2 cellular contexts compared by ENCODE assay signal in the genomic region with DNA sequence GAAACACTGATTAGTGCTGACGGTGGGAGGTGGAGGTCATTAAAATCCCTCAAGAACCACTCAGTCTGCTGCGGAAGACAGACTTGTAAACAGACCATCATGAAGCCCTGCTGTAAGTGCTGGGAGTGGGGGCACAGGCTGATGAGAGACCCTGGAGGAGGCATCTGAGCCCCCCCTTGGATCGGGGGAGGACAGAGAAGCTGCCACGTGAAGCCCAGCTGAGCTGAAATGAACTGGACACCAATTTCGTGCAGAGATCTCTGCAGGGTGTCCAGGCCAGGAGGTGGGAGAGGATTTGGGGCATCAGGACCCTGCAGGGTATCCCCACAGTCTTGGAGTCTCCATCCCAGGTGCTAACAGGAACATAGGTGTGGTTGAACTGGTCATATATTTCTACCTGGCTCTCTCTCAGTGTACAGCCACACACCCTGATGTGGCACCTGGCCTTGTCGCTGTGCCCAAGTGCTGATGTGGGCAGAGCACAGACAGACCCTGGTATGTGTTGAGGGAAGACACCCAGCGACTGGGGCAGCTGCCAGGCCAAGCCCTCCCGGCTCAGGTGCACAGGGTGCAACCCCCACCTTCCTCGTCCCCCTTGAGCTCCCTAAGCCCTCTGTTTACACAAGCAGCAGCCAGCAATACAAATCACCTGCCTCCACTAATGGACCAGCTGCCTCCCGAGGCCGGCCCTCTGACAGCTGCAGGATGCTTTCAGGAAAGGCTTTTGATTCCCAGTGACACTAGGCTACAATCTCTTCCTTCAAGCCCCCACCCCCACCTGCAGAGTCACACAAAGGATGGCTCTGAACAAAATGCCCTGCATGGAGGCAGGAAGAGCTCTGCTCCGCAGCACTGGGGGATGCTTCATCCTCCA.
TF ChIP-seq lines count a peak whose summit lies in the region.

No MANE protein-coding gene starts in this region.

TF ChIP-seq in H1, 55 proteins besides CTCF, POLR2A, EP300 and RAD21:
- TF ChIP-seq CBX8 (IDR thresholded peaks at IDR 0.05; ENCODE audit: borderline replicate concordance, low read depth, low read length): no peak
- TF ChIP-seq CTBP2 (IDR thresholded peaks at IDR 0.05; ENCODE audit: borderline replicate concordance, insufficient read depth, insufficient read length, low read length): peak; percentile 84
- TF ChIP-seq POLR2AphosphoS5 (IDR thresholded peaks at IDR 0.05; ENCODE audit: low read depth, low read length): no peak
- TF ChIP-seq ZNF274 (IDR thresholded peaks at IDR 0.05; ENCODE audit: borderline replicate concordance, extremely low read depth, low read length): no peak
- TF ChIP-seq SIN3A (conservative IDR thresholded peaks at IDR 0.05 in 1 of 2, IDR thresholded peaks at IDR 0.05 in 1 of 2; ENCODE audit: low read depth in 1 of 2, low read length in 2 of 2): 0 out of 4 replicates have a peak, but pooled peaks of 1 of the 2 experiments have one; percentile 44
- no peak for TF ChIP-seq POU5F1 (IDR thresholded peaks at IDR 0.05; ENCODE audit: low read depth, low read length)
- no peak for TF ChIP-seq RXRA (IDR thresholded peaks at IDR 0.05; ENCODE audit: insufficient read depth, low read depth, low read length)

TF ChIP-seq in GM12891, 5 proteins besides CTCF, POLR2A, EP300 and RAD21:
- TF ChIP-seq TAF1 (IDR thresholded peaks at IDR 0.05; ENCODE audit: low read depth, low read length): no peak
- no peak for TF ChIP-seq POLR2AphosphoS5 (IDR thresholded peaks at IDR 0.05; ENCODE audit: low read depth, low read length)
- TF ChIP-seq PAX5 (IDR thresholded peaks at IDR 0.05; ENCODE audit: insufficient read depth, low read length, severe bottlenecking): no peak
- no peak for TF ChIP-seq SPI1 (IDR thresholded peaks at IDR 0.05; ENCODE audit: low read depth, low read length)
- no peak for TF ChIP-seq POU2F2 (IDR thresholded peaks at IDR 0.05; ENCODE audit: low read depth, low read length)
